2 cellular contexts compared by ENCODE assay signal in the genomic region with DNA sequence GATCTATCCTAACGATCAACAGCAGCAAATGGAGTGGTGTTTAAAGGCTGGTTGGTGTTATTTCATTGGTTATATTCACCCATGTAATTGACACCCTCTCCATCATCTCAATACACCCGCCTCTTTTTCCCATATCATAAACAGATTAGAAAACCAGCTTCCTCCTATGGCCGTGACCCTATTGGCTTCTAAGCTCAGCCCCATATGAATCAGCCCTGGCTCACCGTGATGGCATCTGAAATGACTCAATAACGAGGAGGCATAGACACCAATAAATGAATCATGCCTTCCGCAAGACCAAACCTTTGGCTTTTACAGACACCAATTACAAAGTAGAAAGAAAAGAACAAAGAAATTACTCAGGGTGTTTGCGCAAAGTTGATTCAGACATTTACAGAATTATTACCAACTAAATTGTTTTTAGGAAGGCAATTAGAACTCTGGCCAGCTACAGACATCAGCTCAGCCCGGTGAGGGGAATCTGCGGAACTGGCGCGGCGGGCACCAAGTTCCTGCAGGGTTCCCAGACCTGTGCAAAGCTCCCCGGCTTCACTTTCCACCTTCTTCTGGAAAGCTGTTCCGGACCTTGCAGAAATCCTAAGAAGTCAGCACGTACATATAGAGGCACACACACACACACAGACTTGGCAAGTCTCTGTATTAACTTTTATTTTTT.
TF ChIP-seq lines count a peak whose summit lies in the region.

No MANE protein-coding gene starts in this region.

TF ChIP-seq in HEK293, 187 proteins besides CTCF, POLR2A, EP300 and RAD21 (continued from another document and continues in another):
- TF ChIP-seq ZNF274 (IDR thresholded peaks at IDR 0.05; ENCODE audit: low read length) (no peak), ZNF274 (tag by site-specific recombination; IDR thresholded peaks at IDR 0.05; ENCODE audit: borderline replicate concordance) (no peak), MZF1 (tag by site-specific recombination; IDR thresholded peaks at IDR 0.05; ENCODE audit: borderline replicate concordance) (no peak), ZBTB20 (tag by site-specific recombination; IDR thresholded peaks at IDR 0.05) (0 out of 2 replicates have a peak, but pooled peaks have one; percentile 27), ZNF626 (tag by site-specific recombination; IDR thresholded peaks at IDR 0.05) (no peak), ZNF658 (tag by site-specific recombination; IDR thresholded peaks at IDR 0.05) (no peak), ZNF266 (tag by site-specific recombination; IDR thresholded peaks at IDR 0.05; ENCODE audit: low read depth) (no peak), ZNF561 (tag by site-specific recombination; IDR thresholded peaks at IDR 0.05; ENCODE audit: borderline replicate concordance) (no peak), ZNF830 (tag by site-specific recombination; IDR thresholded peaks at IDR 0.05; ENCODE audit: low read depth) (no peak), PRDM1 (tag by site-specific recombination; IDR thresholded peaks at IDR 0.05) (no peak), ZNF175 (tag by site-specific recombination; IDR thresholded peaks at IDR 0.05) (no peak), ZNF391 (tag by site-specific recombination; IDR thresholded peaks at IDR 0.05; ENCODE audit: borderline replicate concordance, low read depth) (no peak), TRIM28 (IDR thresholded peaks at IDR 0.05; ENCODE audit: borderline replicate concordance, low read length) (no peak), ZBTB21 (tag by site-specific recombination; IDR thresholded peaks at IDR 0.05) (no peak; the same call in 1 of the 2 replicates), ZNF624 (tag by site-specific recombination; IDR thresholded peaks at IDR 0.05) (no peak), ZNF280C (tag by site-specific recombination; IDR thresholded peaks at IDR 0.05) (no peak), ZNF510 (tag by site-specific recombination; IDR thresholded peaks at IDR 0.05; ENCODE audit: insufficient replicate concordance) (no peak), ZNF701 (tag by site-specific recombination; IDR thresholded peaks at IDR 0.05) (no peak), OVOL3 (tag by site-specific recombination; IDR thresholded peaks at IDR 0.05) (no peak), ZNF596 (tag by site-specific recombination; IDR thresholded peaks at IDR 0.05) (no peak), ZNF623 (tag by site-specific recombination; IDR thresholded peaks at IDR 0.05) (no peak), ZNF792 (tag by site-specific recombination; IDR thresholded peaks at IDR 0.05) (no peak), ZNF302 (tag by site-specific recombination; IDR thresholded peaks at IDR 0.05; ENCODE audit: low read depth) (no peak), ZNF521 (tag by site-specific recombination; IDR thresholded peaks at IDR 0.05) (no peak)
- TF ChIP-seq, protein P1, sequence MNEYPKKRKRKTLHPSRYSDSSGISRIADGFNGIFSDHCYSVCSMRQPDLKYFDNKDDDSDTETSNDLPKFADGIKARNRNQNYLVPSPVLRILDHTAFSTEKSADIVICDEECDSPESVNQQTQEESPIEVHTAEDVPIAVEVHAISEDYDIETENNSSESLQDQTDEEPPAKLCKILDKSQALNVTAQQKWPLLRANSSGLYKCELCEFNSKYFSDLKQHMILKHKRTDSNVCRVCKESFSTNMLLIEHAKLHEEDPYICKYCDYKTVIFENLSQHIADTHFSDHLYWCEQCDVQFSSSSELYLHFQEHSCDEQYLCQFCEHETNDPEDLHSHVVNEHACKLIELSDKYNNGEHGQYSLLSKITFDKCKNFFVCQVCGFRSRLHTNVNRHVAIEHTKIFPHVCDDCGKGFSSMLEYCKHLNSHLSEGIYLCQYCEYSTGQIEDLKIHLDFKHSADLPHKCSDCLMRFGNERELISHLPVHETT (tag by site-specific recombination; IDR thresholded peaks at IDR 0.05) = peak; percentile 83
- TF ChIP-seq, protein P2, sequence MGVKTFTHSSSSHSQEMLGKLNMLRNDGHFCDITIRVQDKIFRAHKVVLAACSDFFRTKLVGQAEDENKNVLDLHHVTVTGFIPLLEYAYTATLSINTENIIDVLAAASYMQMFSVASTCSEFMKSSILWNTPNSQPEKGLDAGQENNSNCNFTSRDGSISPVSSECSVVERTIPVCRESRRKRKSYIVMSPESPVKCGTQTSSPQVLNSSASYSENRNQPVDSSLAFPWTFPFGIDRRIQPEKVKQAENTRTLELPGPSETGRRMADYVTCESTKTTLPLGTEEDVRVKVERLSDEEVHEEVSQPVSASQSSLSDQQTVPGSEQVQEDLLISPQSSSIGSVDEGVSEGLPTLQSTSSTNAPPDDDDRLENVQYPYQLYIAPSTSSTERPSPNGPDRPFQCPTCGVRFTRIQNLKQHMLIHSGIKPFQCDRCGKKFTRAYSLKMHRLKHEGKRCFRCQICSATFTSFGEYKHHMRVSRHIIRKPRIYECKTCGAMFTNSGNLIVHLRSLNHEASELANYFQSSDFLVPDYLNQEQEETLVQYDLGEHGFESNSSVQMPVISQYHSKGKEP (tag by site-specific recombination; IDR thresholded peaks at IDR 0.05) = no peak
- TF ChIP-seq, protein P3, sequence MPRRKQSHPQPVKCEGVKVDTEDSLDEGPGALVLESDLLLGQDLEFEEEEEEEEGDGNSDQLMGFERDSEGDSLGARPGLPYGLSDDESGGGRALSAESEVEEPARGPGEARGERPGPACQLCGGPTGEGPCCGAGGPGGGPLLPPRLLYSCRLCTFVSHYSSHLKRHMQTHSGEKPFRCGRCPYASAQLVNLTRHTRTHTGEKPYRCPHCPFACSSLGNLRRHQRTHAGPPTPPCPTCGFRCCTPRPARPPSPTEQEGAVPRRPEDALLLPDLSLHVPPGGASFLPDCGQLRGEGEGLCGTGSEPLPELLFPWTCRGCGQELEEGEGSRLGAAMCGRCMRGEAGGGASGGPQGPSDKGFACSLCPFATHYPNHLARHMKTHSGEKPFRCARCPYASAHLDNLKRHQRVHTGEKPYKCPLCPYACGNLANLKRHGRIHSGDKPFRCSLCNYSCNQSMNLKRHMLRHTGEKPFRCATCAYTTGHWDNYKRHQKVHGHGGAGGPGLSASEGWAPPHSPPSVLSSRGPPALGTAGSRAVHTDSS (tag by site-specific recombination; IDR thresholded peaks at IDR 0.05) = no peak

TF ChIP-seq in GM23338, 12 proteins besides CTCF, POLR2A, EP300 and RAD21 (continued from another document):
- TF ChIP-seq ZNF462 (CRISPR knock-in tag; IDR thresholded peaks at IDR 0.05) (no peak), ZNF331 (CRISPR knock-in tag; IDR thresholded peaks at IDR 0.05; ENCODE audit: low read depth) (no peak), EZH2 (IDR thresholded peaks at IDR 0.05; ENCODE audit: low read depth, unreplicated experiment) (no peak), CREB1 (CRISPR knock-in tag; IDR thresholded peaks at IDR 0.05; ENCODE audit: low read depth) (no peak), ETS1 (IDR thresholded peaks at IDR 0.05) (no peak), STAT1 (IDR thresholded peaks at IDR 0.05; ENCODE audit: unreplicated experiment) (no peak), POLR2AphosphoS5 (IDR thresholded peaks at IDR 0.05; ENCODE audit: low read depth) (no peak), ZNF114 (CRISPR knock-in tag; IDR thresholded peaks at IDR 0.05) (no peak), JUNB (IDR thresholded peaks at IDR 0.05; ENCODE audit: unreplicated experiment) (no peak)
- TF ChIP-seq, protein P4, sequence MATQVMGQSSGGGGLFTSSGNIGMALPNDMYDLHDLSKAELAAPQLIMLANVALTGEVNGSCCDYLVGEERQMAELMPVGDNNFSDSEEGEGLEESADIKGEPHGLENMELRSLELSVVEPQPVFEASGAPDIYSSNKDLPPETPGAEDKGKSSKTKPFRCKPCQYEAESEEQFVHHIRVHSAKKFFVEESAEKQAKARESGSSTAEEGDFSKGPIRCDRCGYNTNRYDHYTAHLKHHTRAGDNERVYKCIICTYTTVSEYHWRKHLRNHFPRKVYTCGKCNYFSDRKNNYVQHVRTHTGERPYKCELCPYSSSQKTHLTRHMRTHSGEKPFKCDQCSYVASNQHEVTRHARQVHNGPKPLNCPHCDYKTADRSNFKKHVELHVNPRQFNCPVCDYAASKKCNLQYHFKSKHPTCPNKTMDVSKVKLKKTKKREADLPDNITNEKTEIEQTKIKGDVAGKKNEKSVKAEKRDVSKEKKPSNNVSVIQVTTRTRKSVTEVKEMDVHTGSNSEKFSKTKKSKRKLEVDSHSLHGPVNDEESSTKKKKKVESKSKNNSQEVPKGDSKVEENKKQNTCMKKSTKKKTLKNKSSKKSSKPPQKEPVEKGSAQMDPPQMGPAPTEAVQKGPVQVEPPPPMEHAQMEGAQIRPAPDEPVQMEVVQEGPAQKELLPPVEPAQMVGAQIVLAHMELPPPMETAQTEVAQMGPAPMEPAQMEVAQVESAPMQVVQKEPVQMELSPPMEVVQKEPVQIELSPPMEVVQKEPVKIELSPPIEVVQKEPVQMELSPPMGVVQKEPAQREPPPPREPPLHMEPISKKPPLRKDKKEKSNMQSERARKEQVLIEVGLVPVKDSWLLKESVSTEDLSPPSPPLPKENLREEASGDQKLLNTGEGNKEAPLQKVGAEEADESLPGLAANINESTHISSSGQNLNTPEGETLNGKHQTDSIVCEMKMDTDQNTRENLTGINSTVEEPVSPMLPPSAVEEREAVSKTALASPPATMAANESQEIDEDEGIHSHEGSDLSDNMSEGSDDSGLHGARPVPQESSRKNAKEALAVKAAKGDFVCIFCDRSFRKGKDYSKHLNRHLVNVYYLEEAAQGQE (IDR thresholded peaks at IDR 0.05; ENCODE audit: unreplicated experiment) = no peak
